ENCODE assay signal across 8 cellular contexts in the genomic region with DNA sequence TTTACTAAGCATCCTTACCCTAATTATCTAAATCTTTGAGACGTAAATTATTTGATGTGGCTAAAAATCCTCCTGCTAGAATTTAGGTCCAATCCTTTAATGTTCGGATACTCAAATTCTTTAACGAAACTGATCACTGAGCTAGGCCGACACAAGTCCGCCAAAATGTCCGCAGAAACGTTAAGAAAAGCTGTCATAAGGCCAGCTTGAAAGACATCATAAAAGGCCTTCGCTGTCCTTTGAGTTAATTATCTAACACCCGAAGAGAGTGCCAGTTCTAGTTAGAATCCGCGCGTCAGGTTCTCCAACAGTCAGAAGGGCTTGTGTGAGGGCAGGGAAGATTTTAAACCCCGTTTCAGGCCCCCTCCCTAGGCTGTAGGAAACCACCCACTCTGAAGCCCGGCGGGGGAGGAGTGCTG. TPM values are rescaled to one million over a fixed set of nuclear protein-coding genes. Genes with fewer than 3 reads are reported as not detected.
DNase-seq lines count a peak whose midpoint lies in the region; ATAC-seq, FAIRE-seq and TF ChIP-seq lines count a peak whose summit lies in the region.

No MANE protein-coding gene starts in this region.

- in situ Hi-C loops in GM12878 (cut with MboI) = no loop called here

- H3K79me2 ChIP-seq in GM12878 (ENCODE audit: control insufficient read depth, insufficient read depth, low read length) = peaks cover 62% of the 10 kb centered on the region

- peaks cover 35% of the 10 kb centered on the region for H3K4me1 Mint-ChIP-seq in type B pancreatic cell (ENCODE audit: unreplicated experiment)

- no peak for TF ChIP-seq CTCF in BJ (IDR thresholded peaks at IDR 0.05; ENCODE audit: insufficient read depth, low read depth, low read length)
- TF ChIP-seq CTCF in GM12878 (IDR thresholded peaks at IDR 0.05 in 2 of 3, conservative IDR thresholded peaks at IDR 0.05 in 1 of 3; ENCODE audit: control insufficient read depth in 2 of 3, extremely low read depth in 1 of 3, insufficient read depth in 1 of 3, low read depth in 3 of 3, low read length in 3 of 3) = no peak
- TF ChIP-seq CTCF in lower leg skin (IDR thresholded peaks at IDR 0.05) = no peak
- TF ChIP-seq CTCF in type B pancreatic cell (conservative IDR thresholded peaks at IDR 0.05) = no peak

- WGBS in GM12878 (ENCODE audit: insufficient coverage, insufficient replicate concordance, low lambda C conversion rate, missing lambda C conversion rate) = under 1% methylated on average over 15 of the region's 15 CpGs
- 0 to 1% methylated on average over 15 of the region's 15 CpGs for WGBS in lower leg skin, 2 donors

- peak overlapping the region; percentile 84 for H3K4me2 ChIP-seq in GM12878 (ENCODE audit: control insufficient read depth, insufficient read depth)

- H3K4me3 Mint-ChIP-seq in type B pancreatic cell = peak overlapping the region; percentile 95

- SMC1A ChIA-PET in GM12878 (lab: Charles Lee; ENCODE audit: uncharacterized antibody, unreplicated experiment) = interaction anchor here (0.6 to 8.1 kb wide), 5 partner anchors 24 to 126 kb away, joined by 3 to 70 read pairs (median 8); no protein-coding TSS in a partner anchor

- FAIRE-seq in GM12878 (lab: Jason Lieb, UNC) = no peak

- H2AFZ ChIP-seq in GM12878 (ENCODE audit: control insufficient read depth, low read depth, low read length) = peak overlapping the region; percentile 91

- peaks cover 8% of the 10 kb centered on the region for H3K36me3 Mint-ChIP-seq in type B pancreatic cell

- H3K9me3 ChIP-seq in GM12878 (replicated peaks; ENCODE audit: control insufficient read depth, insufficient read depth, low read length) = no peaks in the 10 kb centered on the region

- TF ChIP-seq POLR2A in GM12878 (IDR thresholded peaks at IDR 0.05; ENCODE audit: low read depth, low read length) (no peak), lower leg skin (IDR thresholded peaks at IDR 0.05) (no peak)

- CTCF ChIA-PET in BJ (lab: Yijun Ruan, JAX) (interaction anchor here (1.2 to 1.9 kb wide), 4 partner anchors 10 to 98 kb away, joined by 3 to 5 read pairs (median 4); no protein-coding TSS in a partner anchor), GM12878 (lab: Yijun Ruan, JAX) (interaction anchor here (1.1 to 2.7 kb wide), 5 partner anchors 12 to 90 kb away, joined by 3 to 14 read pairs (median 4); partner anchors contain the start of genes PTRH2 and VMP1)

- H3K27me3 ChIP-seq in BJ (ENCODE audit: control insufficient read depth, insufficient read depth, low read length) (no peaks in the 10 kb centered on the region), GM12878 (replicated peaks in 1 of 2; ENCODE audit: control insufficient read depth in 2 of 2, insufficient read depth in 2 of 2, low read length in 1 of 2) (no peaks in the 10 kb centered on the region)

- TF ChIP-seq RAD21 in GM12878 (IDR thresholded peaks at IDR 0.05; ENCODE audit: insufficient read depth, low read depth, low read length) = no peak

- ATAC-seq in HG03378 (IDR thresholded peaks at IDR 0.05; ENCODE audit: unreplicated experiment) (peak; percentile 11), GM12878 (no peak; the same call in 2 of the 3 replicates), HG03342 (IDR thresholded peaks at IDR 0.05; ENCODE audit: unreplicated experiment) (no peak)

- RAD21 ChIA-PET in GM12878 (lab: Charles Lee; ENCODE audit: unreplicated experiment) = interaction anchor here (1.0 to 5.7 kb wide), 7 partner anchors 9 to 240 kb away, joined by 3 to 43 read pairs (median 4); no protein-coding TSS in a partner anchor

- H3K27ac ChIP-seq in GM12878 (ENCODE audit: control insufficient read depth, insufficient read depth) = peak overlapping the region; percentile 99

- DNase-seq in BJ (ENCODE audit: low read depth) (no peak), GM12878 (ENCODE audit: low read depth, low spot score) (no peak), lower leg skin (ENCODE audit: low spot score in 2 of 2) (no peak), type B pancreatic cell (ENCODE audit: extremely low spot score, unreplicated experiment) (no peak), EL (no peak), NCI-H1105 (lab: John Stamatoyannopoulos, UW) (no peak)

- H3K9ac ChIP-seq in GM12878 (ENCODE audit: control insufficient read depth, insufficient read depth, low read length) = peak overlapping the region; percentile 96

- intact Hi-C loops in GM12878 (cut with micrococcal nuclease; ENCODE audit: unreplicated experiment) = loop anchor here (1.0 to 2.0 kb wide), 2 partner anchors 54 to 88 kb away; partner anchors contain the start of genes DHX40, PTRH2 and VMP1
- intact Hi-C loops in lower leg skin (cut with DNase I; ENCODE audit: low total_unique reads) = no loop called here

- H3K4me1 ChIP-seq in GM12878 (ENCODE audit: control insufficient read depth, insufficient read depth, low read length) = peaks cover 8% of the 10 kb centered on the region; the same call in 1 of the 2 replicates

- no peak for TF ChIP-seq EP300 in GM12878 (IDR thresholded peaks at IDR 0.05; ENCODE audit: borderline replicate concordance in 1 of 2, control insufficient read depth in 1 of 2, low read depth in 2 of 2, low read length in 2 of 2)

- no peaks in the 10 kb centered on the region; the same call in 1 of the 2 replicates for H4K20me1 ChIP-seq in GM12878 (ENCODE audit: control insufficient read depth, insufficient read depth)

- peak overlapping the region; percentile 100 for H3K27ac Mint-ChIP-seq in type B pancreatic cell

- peak overlapping the region; percentile 89 for H3K4me3 ChIP-seq in BJ (ENCODE audit: low read depth, low read length)
- peak overlapping the region; percentile 95 for H3K4me3 ChIP-seq in GM12878
- H3K4me3 ChIP-seq in lower leg skin (ENCODE audit: low read depth, poor library complexity, severe bottlenecking) = peak overlapping the region; percentile 95

- BruUV-seq in GM12878 (replicated peaks; lab: Mats Ljungman, UMichigan) = TSS peak; percentile 96

- no peaks in the 10 kb centered on the region for H3K36me3 ChIP-seq in BJ (ENCODE audit: control insufficient read depth, insufficient read depth, low read length)
- H3K36me3 ChIP-seq in GM12878 (ENCODE audit: control insufficient read depth in 2 of 2, insufficient read depth in 2 of 2, low read length in 1 of 2) = no peaks in the 10 kb centered on the region

- no peaks in the 10 kb centered on the region for H3K27me3 Mint-ChIP-seq in type B pancreatic cell

- H3K9me3 Mint-ChIP-seq in type B pancreatic cell = no peaks in the 10 kb centered on the region

- POLR2A ChIA-PET in BJ (lab: Charles Lee) = interaction anchor here (0.7 to 1.3 kb wide), 3 partner anchors 23 to 460 kb away, joined by 4 to 6 read pairs (median 5); partner anchors contain the start of genes PTRH2 and VMP1
- POLR2A ChIA-PET in GM12878 (lab: Charles Lee) = interaction anchor here (0.6 to 9.4 kb wide), 12 partner anchors 9 to 496 kb away, joined by 3 to 111 read pairs (median 4); partner anchors contain the start of genes DHX40 and VMP1

TF ChIP-seq in GM12878, 131 proteins besides CTCF, POLR2A, EP300 and RAD21 (continues in another document):
- TF ChIP-seq POLR2AphosphoS5 (IDR thresholded peaks at IDR 0.05; ENCODE audit: low read length) (peak; percentile 97), FOXM1 (IDR thresholded peaks at IDR 0.05; ENCODE audit: low read depth, low read length) (peak; percentile 7; the same call in 1 of the 2 replicates)

RNA-seq across cellular contexts. Expression of gene CLTC, which starts 0.8 kb away (rescaled TPM):
- polyA plus RNA-seq in BJ (2011; rRNA removed) (149 and 216 TPM in 2 replicates), GM12878 (2011; rRNA removed) (140 and 178 TPM in 2 replicates), GM12878 (2014; fragmentation: Illumina TruSeq; extraction: Trizol) (105 and 110 TPM in 2 replicates), GM12878 (2014; fragmentation: Nextera tagmentation; extraction: Ambion mirVana) (10 to 100 TPM; 93.0 to 94.3 TPM), GM12878 (2014; rRNA removed) (60.3 and 77.5 TPM in 2 replicates), GM12878 (2016; fragmentation: Nextera tagmentation; extraction: Ambion mirVana) (100 to 1,000 TPM; 156 to 179 TPM)
- polyA minus RNA-seq in BJ (2011; rRNA and poly(A)+ RNA removed) = 420 and 473 TPM in 2 replicates
- total RNA-seq in GM12878 (2013; cell fraction: nucleolus; rRNA removed) = 282 and 283 TPM in 2 replicates
- total RNA-seq in GM12878 (2014; rRNA removed) (120 and 137 TPM in 2 replicates), GM12878 (2014; rRNA removed; fragmentation: Illumina TruSeq; extraction: Trizol) (139 and 141 TPM in 2 replicates), GM12878 (2021) (178 and 188 TPM in 2 replicates), lower leg skin (100 to 1,000 TPM; 109 to 169 (median 140) TPM), type B pancreatic cell (ENCODE audit: low replicate concordance) (209 and 262 TPM in 2 replicates)
- polyA plus RNA-seq in GM12878 (2011; ENCODE audit: low read depth) = 80.2 TPM
- 136 and 157 TPM in 2 replicates for polyA plus RNA-seq in GM12878 (2011; cell fraction: cytosol; rRNA removed)
- 95.3 and 118 TPM in 2 replicates for polyA plus RNA-seq in GM12878 (2011; cell fraction: nucleus; rRNA removed)
- polyA plus RNA-seq in GM12878 (2012) = 81.8 and 95.9 TPM in 2 replicates
- 364 and 505 TPM in 2 replicates for polyA minus RNA-seq in GM12878 (2011; rRNA and poly(A)+ RNA removed)
- 148 and 203 TPM in 2 replicates for polyA minus RNA-seq in GM12878 (2011; cell fraction: cytosol; rRNA and poly(A)+ RNA removed)
- 82.2 and 124 TPM in 2 replicates for polyA minus RNA-seq in GM12878 (2011; cell fraction: nucleus; rRNA and poly(A)+ RNA removed)

RNA-seq across cellular contexts. Expression of gene DHX40, which starts 53.5 kb away (rescaled TPM):
- polyA plus RNA-seq in BJ (2011; rRNA removed) (19.0 and 37.7 TPM in 2 replicates), GM12878 (2011; rRNA removed) (29.2 and 50.0 TPM in 2 replicates), GM12878 (2014; fragmentation: Illumina TruSeq; extraction: Trizol) (14.8 and 18.5 TPM in 2 replicates), GM12878 (2014; fragmentation: Nextera tagmentation; extraction: Ambion mirVana) (1 to 10 TPM; 4.8 to 5.6 TPM), GM12878 (2014; rRNA removed) (11.2 and 13.6 TPM in 2 replicates), GM12878 (2016; fragmentation: Nextera tagmentation; extraction: Ambion mirVana) (1 to 10 TPM; 8.0 to 9.1 TPM)
- polyA minus RNA-seq in BJ (2011; rRNA and poly(A)+ RNA removed) = 13.7 and 14.0 TPM in 2 replicates
- 44.4 and 55.3 TPM in 2 replicates for total RNA-seq in GM12878 (2013; cell fraction: nucleolus; rRNA removed)
- total RNA-seq in GM12878 (2014; rRNA removed) (13.0 and 16.5 TPM in 2 replicates), GM12878 (2014; rRNA removed; fragmentation: Illumina TruSeq; extraction: Trizol) (17.0 and 17.1 TPM in 2 replicates), GM12878 (2021) (11.0 and 12.6 TPM in 2 replicates), lower leg skin (10 to 100 TPM; 35.1 to 57.3 (median 49.9) TPM), type B pancreatic cell (ENCODE audit: low replicate concordance) (30.6 and 50.4 TPM in 2 replicates)
- 7.5 TPM for polyA plus RNA-seq in GM12878 (2011; ENCODE audit: low read depth)
- 9.7 and 11.1 TPM in 2 replicates for polyA plus RNA-seq in GM12878 (2011; cell fraction: cytosol; rRNA removed)
- polyA plus RNA-seq in GM12878 (2011; cell fraction: nucleus; rRNA removed) = 23.1 and 26.7 TPM in 2 replicates
- polyA plus RNA-seq in GM12878 (2012) = 11.9 and 17.4 TPM in 2 replicates
- 28.6 and 31.4 TPM in 2 replicates for polyA minus RNA-seq in GM12878 (2011; rRNA and poly(A)+ RNA removed)
- 10.8 and 11.4 TPM in 2 replicates for polyA minus RNA-seq in GM12878 (2011; cell fraction: cytosol; rRNA and poly(A)+ RNA removed)
- polyA minus RNA-seq in GM12878 (2011; cell fraction: nucleus; rRNA and poly(A)+ RNA removed) = 9.9 and 15.8 TPM in 2 replicates
